Comparison of ENCODE assay signal across 8 cellular contexts in the genomic region with DNA sequence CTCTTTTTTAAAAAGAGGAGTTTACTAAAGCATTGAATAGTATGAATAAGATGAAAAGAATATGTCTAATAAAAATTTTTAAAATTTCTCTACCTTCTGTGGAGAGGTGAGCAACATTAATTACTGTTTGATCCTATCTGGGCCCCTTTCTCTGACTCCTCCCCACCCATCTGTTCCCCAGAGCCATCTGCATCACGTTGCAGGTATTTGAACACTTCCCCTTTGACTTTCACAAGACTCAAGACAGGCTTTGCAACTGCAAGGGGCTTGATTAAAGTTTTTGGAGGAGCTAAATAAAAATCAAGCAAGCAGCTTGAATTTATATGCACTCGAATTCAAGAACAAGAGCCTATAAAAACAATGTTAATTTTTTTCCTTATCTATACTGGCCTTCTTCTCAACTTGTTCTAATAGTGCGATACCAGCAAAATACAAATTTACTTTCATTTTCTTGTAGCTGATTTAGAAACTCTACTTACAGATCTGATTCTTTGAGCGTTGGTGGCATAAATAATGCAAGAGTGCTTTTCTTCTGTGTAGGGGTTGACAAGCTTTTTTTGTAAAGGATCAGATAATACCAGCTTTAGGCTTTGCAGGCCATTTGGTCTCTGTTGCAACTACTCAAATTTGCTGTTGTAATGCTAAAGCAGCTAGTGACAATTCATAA. TPM values are rescaled to one million over a fixed set of nuclear protein-coding genes. Genes with fewer than 3 reads are reported as not detected.
A peak's percentile ranks its signal among the peaks of the same experiment; 100 is the strongest.
DNase-seq lines count a peak whose midpoint lies in the region; ATAC-seq and TF ChIP-seq lines count a peak whose summit lies in the region.

No MANE protein-coding gene starts in this region.

- no peaks in the 10 kb centered on the region for H3K36me3 ChIP-seq in MM.1S (replicated peaks; ENCODE audit: insufficient read depth, low read length)
- no peaks in the 10 kb centered on the region for H3K36me3 ChIP-seq in iPS-18a (ENCODE audit: control insufficient read depth, low read depth, low read length)
- no peaks in the 10 kb centered on the region for H3K36me3 ChIP-seq in effector memory CD4-positive, alpha-beta T cell (ENCODE audit: control insufficient read depth, insufficient read depth, low read length)
- no peaks in the 10 kb centered on the region for H3K36me3 ChIP-seq in esophagus muscularis mucosa
- no peaks in the 10 kb centered on the region for H3K36me3 ChIP-seq in tibial nerve

- H3K9me3 ChIP-seq in MM.1S (replicated peaks; ENCODE audit: insufficient read depth, low read length): no peaks in the 10 kb centered on the region
- H3K9me3 ChIP-seq in iPS-18a (ENCODE audit: control insufficient read depth, low read depth, low read length): peaks cover 8% of the 10 kb centered on the region
- H3K9me3 ChIP-seq in effector memory CD4-positive, alpha-beta T cell (ENCODE audit: control insufficient read depth, low read length): no peaks in the 10 kb centered on the region
- H3K9me3 ChIP-seq in esophagus muscularis mucosa: no peaks in the 10 kb centered on the region
- no peaks in the 10 kb centered on the region for H3K9me3 ChIP-seq in tibial nerve

- H3K4me1 ChIP-seq in MM.1S (ENCODE audit: low read length) (peaks cover 12% of the 10 kb centered on the region), iPS-18a (ENCODE audit: control insufficient read depth, low read depth, low read length) (peaks cover 5% of the 10 kb centered on the region), esophagus muscularis mucosa (no peaks in the 10 kb centered on the region), tibial nerve (peaks cover 0 to 15% (median 0%) of the 10 kb centered on the region in 4 donors)
- H3K4me1 ChIP-seq in effector memory CD4-positive, alpha-beta T cell (ENCODE audit: control insufficient read depth, insufficient read depth, low read length, poor library complexity, severe bottlenecking): no peaks in the 10 kb centered on the region

- H3F3A ChIP-seq in MM.1S (ENCODE audit: insufficient read depth, low read length): peaks cover 13% of the 10 kb centered on the region

- ATAC-seq in GM18517 (IDR thresholded peaks at IDR 0.05; ENCODE audit: unreplicated experiment): peak; percentile 91
- peak; percentile 98 for ATAC-seq in GM21737 (IDR thresholded peaks at IDR 0.05; ENCODE audit: unreplicated experiment)

- no peaks in the 10 kb centered on the region for H3K9me2 ChIP-seq in MM.1S (replicated peaks; ENCODE audit: insufficient read depth, low read length)

- H3K27ac ChIP-seq in MM.1S (ENCODE audit: low read length) (peak overlapping the region; percentile 63; the same call in 1 of the 2 replicates), iPS-18a (ENCODE audit: low read length) (no peak overlapping the region), esophagus muscularis mucosa (replicated peaks in 1 of 4) (no peak overlapping the region), tibial nerve (peak overlapping the region in 1 of 4 donors; percentile 34)
- H3K27ac ChIP-seq in effector memory CD4-positive, alpha-beta T cell (ENCODE audit: insufficient read depth, low read length, poor library complexity, severe bottlenecking): no peak overlapping the region

- H3K4me2 ChIP-seq in MM.1S (ENCODE audit: low read depth, low read length): peak overlapping the region; percentile 75

- WGBS in esophagus muscularis mucosa: 47% methylated on average over 4 of the region's 4 CpGs
- WGBS in tibial nerve, 2 donors: 21 to 24% methylated on average over 4 of the region's 4 CpGs

- TF ChIP-seq CTCF in MM.1S (IDR thresholded peaks at IDR 0.05; ENCODE audit: low read length) (no peak), esophagus muscularis mucosa (IDR thresholded peaks at IDR 0.05) (no peak), tibial nerve (IDR thresholded peaks at IDR 0.05) (no peak)

- H4K20me1 ChIP-seq in MM.1S (ENCODE audit: insufficient read depth, low read length): no peaks in the 10 kb centered on the region

- TF ChIP-seq EP300 in esophagus muscularis mucosa (IDR thresholded peaks at IDR 0.05) (no peak), tibial nerve (IDR thresholded peaks at IDR 0.05) (no peak)

- H2AFZ ChIP-seq in MM.1S (ENCODE audit: low read length): peak overlapping the region; percentile 74

- H3K27me3 ChIP-seq in MM.1S (replicated peaks; ENCODE audit: insufficient read depth, low read length) (no peaks in the 10 kb centered on the region), iPS-18a (ENCODE audit: control insufficient read depth, insufficient read depth, low read length) (no peaks in the 10 kb centered on the region), esophagus muscularis mucosa (no peaks in the 10 kb centered on the region), tibial nerve (no peaks in the 10 kb centered on the region)
- H3K27me3 ChIP-seq in effector memory CD4-positive, alpha-beta T cell (replicated peaks; ENCODE audit: control insufficient read depth, insufficient read depth, low read length, poor library complexity, severe bottlenecking): peaks cover 2% of the 10 kb centered on the region

- intact Hi-C loops in esophagus muscularis mucosa (cut with DNase I): no loop called here

- TF ChIP-seq POLR2A in esophagus muscularis mucosa (IDR thresholded peaks at IDR 0.05; ENCODE audit: low read depth): no peak
- no peak for TF ChIP-seq POLR2A in tibial nerve (IDR thresholded peaks at IDR 0.05)

- H3K9ac ChIP-seq in MM.1S (ENCODE audit: low read length) (0 out of 2 replicates have a peak overlapping the region, but pooled peaks have one; percentile 22), iPS-18a (ENCODE audit: low read length) (no peak overlapping the region)

- DNase-seq in MM.1S (peak; percentile 79), anterior cingulate cortex (lab: John Stamatoyannopoulos, UW) (no peak), esophagus muscularis mucosa (ENCODE audit: extremely low spot score) (no peak), tibial nerve (ENCODE audit: low spot score in 2 of 2) (no peak)
- DNase-seq in effector memory CD4-positive, alpha-beta T cell: no peak

- no peaks in the 10 kb centered on the region for H3K79me2 ChIP-seq in MM.1S (ENCODE audit: low read length)

- H3K4me3 ChIP-seq in MM.1S (ENCODE audit: low read length) (peak overlapping the region; percentile 62), iPS-18a (ENCODE audit: low read length) (peak overlapping the region; percentile 3), esophagus muscularis mucosa (no peak overlapping the region), tibial nerve (peak overlapping the region in 2 of 4 donors; percentile 9 to 18)
- H3K4me3 ChIP-seq in effector memory CD4-positive, alpha-beta T cell (ENCODE audit: insufficient read depth, low read depth, low read length, poor library complexity, severe bottlenecking): no peak overlapping the region

RNA-seq across cellular contexts. Expression of a gene that starts 21.3 kb away (rescaled TPM):
- total RNA-seq in esophagus muscularis mucosa (not detected), tibial nerve (not detected)

Comparison
In these comparisons a context has a peak if more than half of its experiments do, and no peak if none do; other contexts are left out.
1. H3K4me3 ChIP-seq: peak in MM.1S (single experiment) and iPS-18a (single experiment); none in effector memory CD4-positive, alpha-beta T cell (single experiment) and esophagus muscularis mucosa (0 of 4).